Comparison of ENCODE assay signal across 13 cellular contexts in the genomic region with DNA sequence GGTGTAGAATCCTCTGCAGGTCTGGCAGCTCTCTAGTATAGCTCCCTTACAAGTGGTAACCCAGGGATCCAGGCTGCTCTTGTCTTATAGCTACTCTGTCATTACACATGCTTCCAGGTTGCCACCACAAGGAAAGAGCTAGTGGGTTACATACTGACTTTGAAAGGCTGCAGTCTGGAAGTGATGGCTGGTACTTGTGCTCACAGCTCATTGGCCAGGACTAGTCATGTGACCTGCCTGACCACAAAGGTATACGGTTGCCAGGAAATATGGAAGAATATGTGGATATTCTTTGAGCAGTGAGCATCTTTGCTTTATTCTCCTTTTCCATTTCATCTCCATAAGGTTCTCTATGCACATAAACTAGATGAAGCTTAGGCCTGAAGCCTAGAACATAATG. TPM values are rescaled to one million over a fixed set of nuclear protein-coding genes. Genes with fewer than 3 reads are reported as not detected.
DNase-seq lines count a peak whose midpoint lies in the region; ATAC-seq, FAIRE-seq and TF ChIP-seq lines count a peak whose summit lies in the region.
"Had no signal": no experiment of that assay in that cellular context is flagged by ENCODE, and none has a peak within 500 bp of the region (broad histone marks: within the 10 kb centered on the region; RNA-seq: fewer than 3 reads in every experiment).

No MANE protein-coding gene starts in this region.

- H3K27me3 Mint-ChIP-seq in stimulated activated memory B cell treated with anti-CD40 and anti-IgM and Interleukin-4, amounts not matched to agents 10 μg/mL and 1 μg/mL and 100 μg/mL, for 72 hours, result no peaks in the 10 kb centered on the region

- no peak for ATAC-seq in stimulated activated memory B cell treated with anti-CD40 and anti-IgM and Interleukin-4, amounts not matched to agents 10 μg/mL and 1 μg/mL and 100 μg/mL, for 72 hours
- ATAC-seq in GM18858 (IDR thresholded peaks at IDR 0.05; ENCODE audit: unreplicated experiment), result no peak
- ATAC-seq: left lobe of liver had no signal

- H3K9me2 ChIP-seq in Loucy (replicated peaks; ENCODE audit: low read depth, low read length), result no peaks in the 10 kb centered on the region

- no peak overlapping the region for H2BK15ac ChIP-seq in H1 (ENCODE audit: low read length)
- H2BK15ac ChIP-seq in neuronal stem cell (ENCODE audit: low read length), result no peak overlapping the region

- H2BK12ac ChIP-seq in H1 (ENCODE audit: low read depth, low read length), result no peak overlapping the region
- no peak overlapping the region for H2BK12ac ChIP-seq in neuronal stem cell (ENCODE audit: low read length)

- H3K4me3 ChIP-seq in Loucy (ENCODE audit: low read length, poor library complexity, severe bottlenecking) (no peak overlapping the region), H1 (ENCODE audit: extremely low read depth in 1 of 4, insufficient read depth in 2 of 4, low read depth in 3 of 4, low read length in 4 of 4) (no peak overlapping the region), neuronal stem cell (ENCODE audit: low read length in 2 of 2) (peak overlapping the region in 1 of 2 donors; percentile 52)
- H3K4me3 ChIP-seq: HAP-1, thoracic aorta had no signal

- H3K9ac ChIP-seq in Loucy (ENCODE audit: low read depth, low read length, poor library complexity, severe bottlenecking), result no peak overlapping the region
- H3K9ac ChIP-seq in H1 (replicated peaks in 1 of 4; ENCODE audit: extremely low read depth in 1 of 4, low read depth in 3 of 4, low read length in 3 of 4), result no peak overlapping the region
- H3K9ac ChIP-seq in neuronal stem cell (ENCODE audit: low read depth, low read length, poor library complexity), result no peak overlapping the region

- H3K9me3 Mint-ChIP-seq in stimulated activated memory B cell treated with anti-CD40 and anti-IgM and Interleukin-4, amounts not matched to agents 10 μg/mL and 1 μg/mL and 100 μg/mL, for 72 hours, result no peaks in the 10 kb centered on the region

- H3K18ac ChIP-seq in H1 (ENCODE audit: extremely low read depth, low read length) (no peak overlapping the region), neuronal stem cell (ENCODE audit: low read length) (no peak overlapping the region)

- no peak overlapping the region for H3K27ac ChIP-seq in H1 (ENCODE audit: low read depth, low read length)
- H3K27ac ChIP-seq in neuronal stem cell (replicated peaks; ENCODE audit: low read length), result no peak overlapping the region
- H3K27ac ChIP-seq: thoracic aorta had no signal

- no peaks in the 10 kb centered on the region for H3K9me3 ChIP-seq in Loucy (ENCODE audit: insufficient read depth, low read depth, low read length)
- H3K9me3 ChIP-seq in H1 (ENCODE audit: insufficient read depth in 2 of 2, low read depth in 1 of 2, low read length in 1 of 2), result no peaks in the 10 kb centered on the region
- H3K9me3 ChIP-seq in neuronal stem cell (replicated peaks in 1 of 2; ENCODE audit: control insufficient read depth in 2 of 2, insufficient read depth in 1 of 2, low read depth in 1 of 2, low read length in 2 of 2), result no peaks in the 10 kb centered on the region
- H3K9me3 ChIP-seq: HAP-1, thoracic aorta had no signal

- H4K91ac ChIP-seq in H1 (replicated peaks; ENCODE audit: insufficient read length, low read length) (no peak overlapping the region), neuronal stem cell (ENCODE audit: low read depth, low read length, poor library complexity) (no peak overlapping the region)

- no peak for FAIRE-seq in H1 (lab: Jason Lieb, UNC)

- TF ChIP-seq RAD21 in H1 (IDR thresholded peaks at IDR 0.05 in 1 of 2, conservative IDR thresholded peaks at IDR 0.05 in 1 of 2; ENCODE audit: low read depth in 2 of 2, low read length in 2 of 2), result no peak

- H3K79me2 ChIP-seq in Loucy (ENCODE audit: insufficient read depth, low read length) (peaks cover 100% of the 10 kb centered on the region), H1 (ENCODE audit: control insufficient read depth in 1 of 2, insufficient read depth in 2 of 2, low read length in 2 of 2) (peaks cover 8 to 74% of the 10 kb centered on the region in 2 experiments)

- peaks cover 91% of the 10 kb centered on the region for H3K4me1 Mint-ChIP-seq in stimulated activated memory B cell treated with anti-CD40 and anti-IgM and Interleukin-4, amounts not matched to agents 10 μg/mL and 1 μg/mL and 100 μg/mL, for 72 hours

- CTCF ChIA-PET in H1 (lab: Charles Lee; ENCODE audit: partially characterized antibody), result interaction anchor here (0.6 to 2.0 kb wide), 8 partner anchors 11 to 1496 kb away, joined by 3 to 5 read pairs (median 4); no protein-coding TSS in a partner anchor

- H2BK5ac ChIP-seq in H1 (ENCODE audit: low read depth, low read length) (no peak overlapping the region), neuronal stem cell (ENCODE audit: low read length) (no peak overlapping the region)

- POLR2A ChIA-PET in H1 (lab: Charles Lee; ENCODE audit: partially characterized antibody), result interaction anchor here (0.9 to 5.2 kb wide), 4 partner anchors 8 to 16 kb away, joined by 4 to 34 read pairs (median 5); no protein-coding TSS in a partner anchor

- H2AFZ ChIP-seq in Loucy (ENCODE audit: low read length) (no peak overlapping the region), H1 (ENCODE audit: low read length) (no peak overlapping the region), neuronal stem cell (ENCODE audit: low read length) (no peak overlapping the region)

- H3K4me3 Mint-ChIP-seq in stimulated activated memory B cell treated with anti-CD40 and anti-IgM and Interleukin-4, amounts not matched to agents 10 μg/mL and 1 μg/mL and 100 μg/mL, for 72 hours, result no peak overlapping the region

- H3K14ac ChIP-seq in H1 (ENCODE audit: insufficient read length) (no peak overlapping the region), neuronal stem cell (ENCODE audit: low read length) (no peak overlapping the region)

- no peak overlapping the region for H4K8ac ChIP-seq in H1 (ENCODE audit: extremely low read depth, insufficient read depth, low read length)
- no peak overlapping the region for H4K8ac ChIP-seq in neuronal stem cell (ENCODE audit: low read depth, low read length)

- H3K56ac ChIP-seq in H1 (replicated peaks; ENCODE audit: insufficient read length, low read depth, low read length), result no peak overlapping the region

- WGBS in H1 (ENCODE audit: extremely low coverage in 1 of 2, insufficient coverage in 1 of 2, insufficient read length in 1 of 2, insufficient replicate concordance in 2 of 2, low coverage in 1 of 2, low lambda C conversion rate in 2 of 2, missing lambda C conversion rate in 1 of 2), 2 experiments, result 76% methylated on average over 1 of the region's 1 CpG; no CpG with 5 or more reads in 1 of the 2 experiments
- no CpG with 5 or more reads among the region's 1 CpG for WGBS in neuronal stem cell (ENCODE audit: extremely low coverage in 2 of 2, insufficient read length in 2 of 2, insufficient replicate concordance in 1 of 2), 2 donors

- H3K27me3 ChIP-seq in Loucy (ENCODE audit: insufficient read depth, low read length, poor library complexity, severe bottlenecking) (no peaks in the 10 kb centered on the region), H1 (replicated peaks in 1 of 4; ENCODE audit: control insufficient read depth in 3 of 4, extremely low read depth in 1 of 4, insufficient read depth in 3 of 4, low read length in 3 of 4) (no peaks in the 10 kb centered on the region), neuronal stem cell (ENCODE audit: control insufficient read depth in 3 of 3, insufficient read depth in 3 of 3, low read depth in 1 of 3, low read length in 3 of 3) (peaks cover 0 to 5% (median 0%) of the 10 kb centered on the region in 3 experiments)

- H3K36me3 ChIP-seq in Loucy (ENCODE audit: insufficient read depth, low read length), result no peaks in the 10 kb centered on the region; the same call in 1 of the 2 replicates
- no peaks in the 10 kb centered on the region for H3K36me3 ChIP-seq in H1 (ENCODE audit: control insufficient read depth in 2 of 4, insufficient read depth in 4 of 4, low read length in 3 of 4)
- no peaks in the 10 kb centered on the region for H3K36me3 ChIP-seq in neuronal stem cell (replicated peaks in 1 of 2; ENCODE audit: control insufficient read depth in 2 of 2, insufficient read depth in 2 of 2, low read length in 2 of 2)
- H3K36me3 ChIP-seq: HAP-1, thoracic aorta had no signal

- H3K36me3 Mint-ChIP-seq in stimulated activated memory B cell treated with anti-CD40 and anti-IgM and Interleukin-4, amounts not matched to agents 10 μg/mL and 1 μg/mL and 100 μg/mL, for 72 hours, result peaks cover 21% of the 10 kb centered on the region

- no peak overlapping the region for H4K5ac ChIP-seq in H1 (ENCODE audit: insufficient read length, low read depth, low read length)

- no peak overlapping the region for H2BK20ac ChIP-seq in H1 (ENCODE audit: low read length)

- no peak for TF ChIP-seq EP300 in H1 (IDR thresholded peaks at IDR 0.05; ENCODE audit: borderline replicate concordance in 1 of 2, low read depth in 2 of 2, low read length in 2 of 2)

- H3K23ac ChIP-seq in H1 (ENCODE audit: insufficient read length), result no peak overlapping the region
- no peak overlapping the region for H3K23ac ChIP-seq in neuronal stem cell (ENCODE audit: low read depth, low read length, poor library complexity)

- peak overlapping the region; percentile 48 for H3K4me2 ChIP-seq in Loucy (ENCODE audit: low read depth, low read length, poor library complexity, severe bottlenecking)
- H3K4me2 ChIP-seq in H1 (ENCODE audit: insufficient read depth in 1 of 2, low read depth in 2 of 2, low read length in 2 of 2), result no peak overlapping the region
- H3K4me2 ChIP-seq in neuronal stem cell (ENCODE audit: insufficient read depth, low read length, poor library complexity, severe bottlenecking), result no peak overlapping the region

- no peak for TF ChIP-seq CTCF in Loucy (conservative IDR thresholded peaks at IDR 0.05; ENCODE audit: low read length)
- no peak for TF ChIP-seq CTCF in H1 (IDR thresholded peaks at IDR 0.05; ENCODE audit: control extremely low read depth in 1 of 3, insufficient read depth in 1 of 3, low read depth in 1 of 3, low read length in 3 of 3)

- H3K79me1 ChIP-seq in H1 (ENCODE audit: low read depth, low read length), result peaks cover 10% of the 10 kb centered on the region
- peaks cover 3% of the 10 kb centered on the region for H3K79me1 ChIP-seq in neuronal stem cell (ENCODE audit: low read depth, low read length)

- H2BK120ac ChIP-seq in H1 (replicated peaks; ENCODE audit: low read depth, low read length) (no peak overlapping the region), neuronal stem cell (ENCODE audit: low read depth, low read length) (no peak overlapping the region)

- peak; percentile 14 for DNase-seq in activated CD4-positive, alpha-beta T cell treated with anti-CD3 and anti-CD28 coated beads, Interleukin-2, amount 50 U/mL, for 1 hour
- DNase-seq in activated CD4-positive, alpha-beta T cell treated with anti-CD3 and anti-CD28 coated beads, Interleukin-2, amount 50 U/mL, for 48 hours, result no peak
- DNase-seq in H1 (ENCODE audit: low read depth in 1 of 2, low spot score in 2 of 2), result peak in 1 of 2 experiments; percentile 44
- DNase-seq in neuronal stem cell (ENCODE audit: low spot score), result no peak
- no peak for DNase-seq in retina
- DNase-seq: amygdala, NCI-H1048 had no signal

- no peaks in the 10 kb centered on the region for H3K23me2 ChIP-seq in H1 (ENCODE audit: low read depth, low read length)

- H3K4me1 ChIP-seq in Loucy (ENCODE audit: insufficient read depth, low read length, poor library complexity, severe bottlenecking) (peaks cover 36% of the 10 kb centered on the region), H1 (replicated peaks in 1 of 4; ENCODE audit: control insufficient read depth in 3 of 4, insufficient read depth in 4 of 4, low read length in 3 of 4) (peaks cover 4 to 19% (median 11%) of the 10 kb centered on the region in 4 experiments; a peak in 6 of 7 replicates), neuronal stem cell (ENCODE audit: control insufficient read depth in 2 of 2, insufficient read depth in 1 of 2, low read depth in 1 of 2, low read length in 2 of 2) (peaks cover 6 to 16% of the 10 kb centered on the region in 2 donors)

- H2AK5ac ChIP-seq in H1 (ENCODE audit: low read depth, low read length) (no peak overlapping the region), neuronal stem cell (ENCODE audit: low read depth, low read length) (no peak overlapping the region)

- no peak for TF ChIP-seq POLR2A in H1 (IDR thresholded peaks at IDR 0.05; ENCODE audit: control extremely low read depth in 1 of 2, low read depth in 2 of 2, low read length in 2 of 2)

- H4K20me1 ChIP-seq in Loucy (ENCODE audit: insufficient read depth, low read length, poor library complexity, severe bottlenecking), result peaks cover 65% of the 10 kb centered on the region
- H4K20me1 ChIP-seq in H1 (replicated peaks in 1 of 2; ENCODE audit: control insufficient read depth in 1 of 2, insufficient read depth in 2 of 2, low read length in 2 of 2), result peaks cover 0 to 5% of the 10 kb centered on the region in 2 experiments

- no peaks in the 10 kb centered on the region for H3F3A ChIP-seq in Loucy (ENCODE audit: low read depth)

- no peak overlapping the region for H3K4ac ChIP-seq in H1 (replicated peaks; ENCODE audit: insufficient read length, low read depth, low read length)
- no peak overlapping the region for H3K4ac ChIP-seq in neuronal stem cell (ENCODE audit: low read length)

- H3K27ac Mint-ChIP-seq in stimulated activated memory B cell treated with anti-CD40 and anti-IgM and Interleukin-4, amounts not matched to agents 10 μg/mL and 1 μg/mL and 100 μg/mL, for 72 hours, result peak overlapping the region; percentile 88

RNA-seq across cellular contexts. Expression of gene RREB1, which starts 46.0 kb away (rescaled TPM):
- total RNA-seq in H1 (2021; fragmentation: NEBNext Ultra II Directional; extraction: Animal tissue kit (Norgen Biotek cat#: 25700)), result 30.9 and 34.7 TPM in 2 replicates
- polyA plus RNA-seq in H1 (2011; rRNA removed), result 3.9 and 5.6 TPM in 2 replicates
- 3.5 TPM for polyA plus RNA-seq in H1 (2011; cell fraction: cytosol; rRNA removed)
- polyA plus RNA-seq in H1 (2011; cell fraction: nucleus; rRNA removed), result 13.6 TPM
- polyA plus RNA-seq in H1 (2012, experiment 1 of 2), result 11.3 to 15.9 TPM (median 12.9 TPM) in 4 replicates
- polyA plus RNA-seq in H1 (2012, experiment 2 of 2), result 5.0 TPM
- polyA plus RNA-seq in H1 (2013, experiment 1 of 2), result 10.9 TPM
- polyA plus RNA-seq in H1 (2013, experiment 2 of 2), result 10.1 TPM
- polyA minus RNA-seq in H1 (2011; rRNA and poly(A)+ RNA removed), result 19.3 and 22.7 TPM in 2 replicates
- polyA minus RNA-seq in H1 (2011; cell fraction: cytosol; rRNA and poly(A)+ RNA removed), result 17.1 TPM
- polyA minus RNA-seq in H1 (2011; cell fraction: nucleus; rRNA and poly(A)+ RNA removed), result 21.1 TPM
- polyA plus RNA-seq in neuronal stem cell (2013, experiment 1 of 2), result 5.7 TPM
- 6.0 TPM for polyA plus RNA-seq in neuronal stem cell (2013, experiment 2 of 2)
